11 cellular contexts compared by ENCODE assay signal in the genomic region with DNA sequence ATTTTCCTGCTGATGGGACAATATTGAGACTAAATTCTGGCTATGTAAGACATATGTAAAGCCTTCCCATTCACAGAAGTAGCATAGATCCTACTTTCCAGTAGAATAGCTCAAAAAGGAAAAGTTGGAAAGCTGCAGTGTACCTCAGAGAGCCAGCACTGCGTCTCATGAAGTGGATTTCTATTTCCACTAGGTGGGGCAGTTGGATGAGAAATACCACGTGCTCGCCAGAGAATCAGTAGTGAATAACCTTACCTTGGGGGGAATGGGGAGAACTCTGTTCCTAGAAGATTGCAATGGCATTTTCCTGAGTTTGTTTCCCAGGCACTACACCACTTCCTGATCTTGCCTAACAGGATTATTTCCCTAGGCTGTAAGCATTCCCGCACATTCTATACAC.
DNase-seq lines count a peak whose midpoint lies in the region; ATAC-seq and TF ChIP-seq lines count a peak whose summit lies in the region.
"Had no signal": no experiment of that assay in that cellular context is flagged by ENCODE, and none has a peak within 500 bp of the region (broad histone marks: within the 10 kb centered on the region; RNA-seq: fewer than 3 reads in every experiment).

No MANE protein-coding gene starts in this region.

- 87% methylated on average over 4 of the region's 4 CpGs for whole genome bisulfite sequencing in mammary epithelial cell (ENCODE audit: low coverage, missing lambda C conversion rate)

- no TSS peak for BruUV-seq in MCF 10A (replicated peaks; lab: Mats Ljungman, UMichigan)
- no TSS peak for BruUV-seq in mammary epithelial cell (replicated peaks; lab: Mats Ljungman, UMichigan)

- POLR2A ChIA-PET in MCF 10A (lab: Yijun Ruan, JAX) = interaction anchor here (0.6 kb wide), 1 partner anchor 1072 kb away, joined by 4 read pairs; no protein-coding TSS in a partner anchor
- POLR2A ChIA-PET in CD4-positive, alpha-beta T cell (lab: Charles Lee) = no interaction called here

- dilution Hi-C loops in mammary epithelial cell (cut with HindIII; ENCODE audit: low sequenced_read_pairs) = no loop called here

- no peaks in the 10 kb centered on the region for H3K79me2 ChIP-seq in mammary epithelial cell (ENCODE audit: insufficient read depth, low read length)

- H3K4me1 Mint-ChIP-seq in MCF 10A (ENCODE audit: insufficient read depth, unreplicated experiment) = no peaks in the 10 kb centered on the region
- no peaks in the 10 kb centered on the region for H3K4me1 Mint-ChIP-seq in CD4-positive, alpha-beta T cell (ENCODE audit: low read depth)
- H3K4me1 Mint-ChIP-seq: central memory CD8-positive, alpha-beta T cell had no signal

- CTCF ChIA-PET in MCF 10A (lab: Yijun Ruan, JAX) = interaction anchor here (0.5 to 1.9 kb wide), 19 partner anchors 9 to 1213 kb away, joined by 3 to 10 read pairs (median 4); no protein-coding TSS in a partner anchor
- CTCF ChIA-PET in mammary epithelial cell (lab: Charles Lee; ENCODE audit: low non-redundant PET) = no interaction called here
- CTCF ChIA-PET in CD4-positive, alpha-beta T cell (lab: Charles Lee) = no interaction called here

- no peak overlapping the region for H3K9ac ChIP-seq in mammary epithelial cell (ENCODE audit: insufficient read depth, low read length)
- H3K9ac ChIP-seq: BLaER1 had no signal

- in situ Hi-C loops in mammary epithelial cell (cut with MboI; ENCODE audit: low sequenced_read_pairs in 2 of 2) = no loop called here
- in situ Hi-C loops in G401 (cut with HindIII; ENCODE audit: low sequenced_read_pairs) = no loop called here

- H2AFZ ChIP-seq in mammary epithelial cell (ENCODE audit: low read depth, low read length) = no peak overlapping the region

- no peaks in the 10 kb centered on the region for H3K36me3 ChIP-seq in mammary epithelial cell (ENCODE audit: insufficient read depth, low read length)
- H3K36me3 ChIP-seq: BLaER1 had no signal

- peak; percentile 41 for TF ChIP-seq CTCF in MCF 10A (IDR thresholded peaks at IDR 0.05; ENCODE audit: unreplicated experiment)
- peak in 1 of 2 donors; percentile 31 for TF ChIP-seq CTCF in mammary epithelial cell (conservative IDR thresholded peaks at IDR 0.05 in 1 of 2, IDR thresholded peaks at IDR 0.05 in 1 of 2; ENCODE audit: extremely low read depth in 1 of 2, insufficient read depth in 1 of 2, low read depth in 1 of 2, low read length in 2 of 2)
- no peak for TF ChIP-seq CTCF in CD4-positive, alpha-beta T cell (IDR thresholded peaks at IDR 0.05)

- H4K20me1 ChIP-seq in mammary epithelial cell (ENCODE audit: insufficient read depth, low read length) = no peaks in the 10 kb centered on the region
- H4K20me1 ChIP-seq: BLaER1 had no signal

- no peak overlapping the region for H3K27ac ChIP-seq in mammary epithelial cell (ENCODE audit: insufficient read depth, low read depth, low read length)
- no peak overlapping the region for H3K27ac ChIP-seq in CD4-positive, alpha-beta T cell (ENCODE audit: low read depth, low read length)
- H3K27ac ChIP-seq: BLaER1 had no signal

- no peak overlapping the region for H3K4me2 ChIP-seq in mammary epithelial cell (ENCODE audit: insufficient read depth, low read depth, low read length)
- H3K4me2 ChIP-seq: BLaER1 had no signal

- H3K4me3 ChIP-seq in mammary epithelial cell (replicated peaks in 1 of 3; ENCODE audit: insufficient read depth in 1 of 3, low read depth in 2 of 3, low read length in 3 of 3) = no peak overlapping the region
- H3K4me3 ChIP-seq: BLaER1 had no signal

- H3K4me1 ChIP-seq in mammary epithelial cell (ENCODE audit: insufficient read depth, low read length) = no peaks in the 10 kb centered on the region
- H3K4me1 ChIP-seq: BLaER1 had no signal

- peak; percentile 27 for DNase-seq in MCF 10A (ENCODE audit: unreplicated experiment)
- no peak for DNase-seq in mammary epithelial cell
- DNase-seq in NCI-H69 (lab: John Stamatoyannopoulos, UW) = peak; percentile 22
- peak; percentile 50 for DNase-seq in dermis blood vessel endothelial cell
- DNase-seq in CD4-positive, alpha-beta T cell = no peak
- DNase-seq in G401 (ENCODE audit: low spot score) = no peak
- DNase-seq in effector CD4-positive, alpha-beta T cell = no peak
- DNase-seq: SHP77 treated with DMSO at 0.1 percent for 48 hours had no signal

- H3K27me3 Mint-ChIP-seq in MCF 10A (ENCODE audit: insufficient read depth, unreplicated experiment) = no peaks in the 10 kb centered on the region
- no peaks in the 10 kb centered on the region for H3K27me3 Mint-ChIP-seq in CD4-positive, alpha-beta T cell
- H3K27me3 Mint-ChIP-seq: central memory CD8-positive, alpha-beta T cell had no signal

- no peaks in the 10 kb centered on the region for H3K27me3 ChIP-seq in mammary epithelial cell (ENCODE audit: insufficient read depth, low read length)
- no peaks in the 10 kb centered on the region for H3K27me3 ChIP-seq in CD4-positive, alpha-beta T cell (ENCODE audit: control insufficient read depth, insufficient read depth, low read length)
- H3K27me3 ChIP-seq: BLaER1 had no signal

- intact Hi-C loops in MCF 10A (cut with micrococcal nuclease) = loop anchor here (1.0 to 10.0 kb wide), 2 partner anchors 308 to 913 kb away; no protein-coding TSS in a partner anchor
- intact Hi-C loops in mammary epithelial cell (cut with micrococcal nuclease) = no loop called here
- intact Hi-C loops in CD4-positive, alpha-beta T cell (cut with DNase I, micrococcal nuclease) = no loop called here

- H3K27ac Mint-ChIP-seq in MCF 10A (ENCODE audit: low read depth, unreplicated experiment) = no peak overlapping the region
- H3K27ac Mint-ChIP-seq in CD4-positive, alpha-beta T cell = no peak overlapping the region

- no peaks in the 10 kb centered on the region for H3K36me3 Mint-ChIP-seq in MCF 10A (ENCODE audit: insufficient read depth, unreplicated experiment)
- no peaks in the 10 kb centered on the region for H3K36me3 Mint-ChIP-seq in CD4-positive, alpha-beta T cell (ENCODE audit: low read depth)

- peaks cover 8% of the 10 kb centered on the region for H3K9me3 Mint-ChIP-seq in MCF 10A (ENCODE audit: unreplicated experiment)
- peaks cover 13% of the 10 kb centered on the region for H3K9me3 Mint-ChIP-seq in CD4-positive, alpha-beta T cell

- peaks cover 2% of the 10 kb centered on the region for H3K9me3 ChIP-seq in mammary epithelial cell (replicated peaks; ENCODE audit: insufficient read depth, low read length)
- peaks cover 23% of the 10 kb centered on the region for H3K9me3 ChIP-seq in CD4-positive, alpha-beta T cell (ENCODE audit: control insufficient read depth, low read length)

- ATAC-seq in GM19023 (IDR thresholded peaks at IDR 0.05; ENCODE audit: unreplicated experiment) = no peak
- no peak for ATAC-seq in CD4-positive, alpha-beta T cell (ENCODE audit: poor library complexity)

- no peak overlapping the region for H3K4me3 Mint-ChIP-seq in MCF 10A (ENCODE audit: unreplicated experiment)
- H3K4me3 Mint-ChIP-seq in CD4-positive, alpha-beta T cell = no peak overlapping the region
- H3K4me3 Mint-ChIP-seq: central memory CD8-positive, alpha-beta T cell had no signal

Comparison
In these comparisons a context has a peak if more than half of its experiments do, and no peak if none do; other contexts are left out.
1. DNase-seq: peak in MCF 10A (single experiment), NCI-H69 (single experiment) and dermis blood vessel endothelial cell (single experiment); none in mammary epithelial cell (single experiment), CD4-positive, alpha-beta T cell (0 of 10), G401 (single experiment) and effector CD4-positive, alpha-beta T cell (single experiment).